In genomic region chr9:120980951-120981350, GRCh38 we compare ENCODE assay signal across 13 cellular contexts. TPM values are rescaled to one million over a fixed set of nuclear protein-coding genes. Genes with fewer than 3 reads are reported as not detected.
DNase-seq lines count a peak whose midpoint lies in the region; ATAC-seq and TF ChIP-seq lines count a peak whose summit lies in the region.
"Had no signal": no experiment of that assay in that cellular context is flagged by ENCODE, and none has a peak within 500 bp of the region (broad histone marks: within the 10 kb centered on the region; RNA-seq: fewer than 3 reads in every experiment).

No MANE protein-coding gene starts in this region.

- intact Hi-C loops in head of caudate nucleus (cut with DNase I) (loop anchor here (10.0 kb wide), 1 partner anchor 84 kb away; no protein-coding TSS in a partner anchor), heart left ventricle (cut with DNase I) (loop anchor here in 5 of 10 donors (5.0 to 10.0 kb wide), 5 partner anchors 81 to 424 kb away; partner anchors contain the start of gene CNTRL (in 1 of the 5))

- peaks cover 0 to 7% (median 0%) of the 10 kb centered on the region in 12 donors for H3K4me1 ChIP-seq in heart left ventricle
- H3K4me1 ChIP-seq: HAP-1 had no signal

- no peaks in the 10 kb centered on the region for H3K27me3 ChIP-seq in heart left ventricle

- H3K9me3 ChIP-seq in heart left ventricle: no peaks in the 10 kb centered on the region
- H3K9me3 ChIP-seq: HAP-1 had no signal

- 89 to 94% (median 92%) methylated on average over 3 of the region's 3 CpGs for WGBS in heart left ventricle, 4 donors

- no peak overlapping the region for H3K4me3 ChIP-seq in heart left ventricle
- H3K4me3 ChIP-seq: HAP-1 had no signal

- no peak overlapping the region for H3K27ac ChIP-seq in heart left ventricle
- H3K27ac ChIP-seq: RWPE1 had no signal

- TF ChIP-seq CTCF in heart left ventricle (IDR thresholded peaks at IDR 0.05): no peak

- peaks cover 0 to 5% (median 0%) of the 10 kb centered on the region in 9 donors for H3K36me3 ChIP-seq in heart left ventricle
- H3K36me3 ChIP-seq: HAP-1 had no signal

- ATAC-seq in HG03175 (IDR thresholded peaks at IDR 0.05; ENCODE audit: unreplicated experiment) (no peak), heart left ventricle (no peak)

- DNase-seq in ELR (ENCODE audit: low read depth): peak; percentile 20
- peak; percentile 12 for DNase-seq in HT1080 (ENCODE audit: low read depth)
- DNase-seq in SHP77 treated with DMSO at 0.1 percent for 48 hours (lab: John Stamatoyannopoulos, UW): peak; percentile 22
- DNase-seq in islet precursor cell: peak; percentile 55
- DNase-seq in head of caudate nucleus: no peak
- no peak for DNase-seq in heart left ventricle
- DNase-seq: Calu3; CD4-positive, alpha-beta T cell; NCI-H1436 treated with DMSO at 0.1 percent for 48 hours; T-cell had no signal

- TF ChIP-seq POLR2A in heart left ventricle (IDR thresholded peaks at IDR 0.05): no peak

RNA-seq across cellular contexts. Expression of gene TRAF1, which starts 54.4 kb away (rescaled TPM):
- total RNA-seq in HT1080 (2014; rRNA removed; shearing (Covaris generic)): 0.43 and 0.70 TPM in 2 replicates
- 1.4 and 1.5 TPM in 2 replicates for polyA plus RNA-seq in HT1080 (2015; cell fraction: cytosol; rRNA removed)
- polyA plus RNA-seq in HT1080 (2015; cell fraction: nucleus; rRNA removed): 0.85 and 1.4 TPM in 2 replicates
- 1 to 10 TPM in 7 of 9 donors, under 1 TPM in 2; 0.93 to 7.8 (median 1.8) TPM for total RNA-seq in heart left ventricle
- polyA plus RNA-seq in heart left ventricle: 1 to 10 TPM; 1.7 to 2.4 TPM

Comparison
In these comparisons a context has a peak if more than half of its experiments do, and no peak if none do; other contexts are left out.
1. DNase-seq: peak in ELR (single experiment), HT1080 (single experiment), SHP77 treated with DMSO at 0.1 percent for 48 hours (single experiment) and islet precursor cell (single experiment); none in head of caudate nucleus (0 of 42) and heart left ventricle (0 of 5).